Comparison of ENCODE assay signal across 11 cellular contexts in the genomic region with DNA sequence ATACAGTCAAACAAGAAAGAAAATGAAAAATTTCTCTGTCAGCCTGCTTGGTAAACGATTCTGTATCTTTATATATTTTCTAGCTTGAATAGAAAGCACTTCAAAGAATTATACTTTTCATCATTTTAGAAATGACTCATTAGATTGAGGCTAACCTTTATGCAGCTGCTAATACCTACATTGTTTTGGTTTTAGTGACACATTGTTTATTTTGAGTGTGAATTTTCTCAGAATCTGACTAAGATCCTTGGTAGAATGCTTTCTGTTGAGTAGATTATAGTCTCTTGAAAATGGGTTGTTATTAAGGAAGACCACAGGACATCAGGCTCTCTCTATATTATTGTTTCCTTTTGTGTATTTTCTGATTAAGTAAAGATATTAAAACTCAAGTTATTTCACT. TPM values are rescaled to one million over a fixed set of nuclear protein-coding genes. Genes with fewer than 3 reads are reported as not detected.
DNase-seq lines count a peak whose midpoint lies in the region; ATAC-seq and TF ChIP-seq lines count a peak whose summit lies in the region.
"Had no signal": no experiment of that assay in that cellular context is flagged by ENCODE, and none has a peak within 500 bp of the region (broad histone marks: within the 10 kb centered on the region; RNA-seq: fewer than 3 reads in every experiment).

A gene with protein sequence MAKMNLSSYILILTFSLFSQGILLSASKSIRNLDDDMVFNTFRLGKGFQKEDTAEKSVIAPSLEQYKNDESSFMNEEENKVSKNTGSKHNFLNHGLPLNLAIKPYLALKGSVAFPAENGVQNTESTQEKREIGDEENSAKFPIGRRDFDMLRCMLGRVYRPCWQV (minus strand): TSS at position 45 of the 400 bp plus-strand sequence. CDS start 63 bp downstream, outside the sequence.

- no peaks in the 10 kb centered on the region for H3K27me3 ChIP-seq in RWPE2 (ENCODE audit: insufficient read depth, poor library complexity, severe bottlenecking)
- no peaks in the 10 kb centered on the region for H3K27me3 ChIP-seq in osteoblast (ENCODE audit: insufficient read depth, low read length)

- H3K4me2 ChIP-seq in osteoblast (ENCODE audit: insufficient read depth, low read length), result no peak within 1 kb of the TSS

- H4K20me1 ChIP-seq in osteoblast (ENCODE audit: insufficient read depth, low read length), result no peaks in the 10 kb centered on the region

- H3K4me1 ChIP-seq in RWPE2 (ENCODE audit: insufficient read depth, poor library complexity, severe bottlenecking) (no peaks in the 10 kb centered on the region), osteoblast (ENCODE audit: insufficient read depth, low read length) (peaks cover 2% of the 10 kb centered on the region)

- H3K79me2 ChIP-seq in osteoblast (ENCODE audit: insufficient read depth, low read length), result no peaks in the 10 kb centered on the region

- H3K36me3 ChIP-seq in RWPE2 (ENCODE audit: low read depth) (peaks cover 13% of the 10 kb centered on the region), osteoblast (ENCODE audit: insufficient read depth, low read length) (no peaks in the 10 kb centered on the region)

- H3K9me3 ChIP-seq in RWPE2 (ENCODE audit: severe bottlenecking), result no peaks in the 10 kb centered on the region
- no peaks in the 10 kb centered on the region for H3K9me3 ChIP-seq in osteoblast (ENCODE audit: low read depth, low read length)

- in situ Hi-C loops in ACHN (cut with HindIII; ENCODE audit: low pct_ligation_motif_present, low pct_unique_long_range_greater_than_20kb, low sequenced_read_pairs), result no loop called here

- no peak for TF ChIP-seq CTCF in RWPE2 (IDR thresholded peaks at IDR 0.05; ENCODE audit: poor library complexity, severe bottlenecking)
- TF ChIP-seq CTCF in osteoblast (IDR thresholded peaks at IDR 0.05; ENCODE audit: extremely low read depth, low read depth, low read length), result no peak

- no peak within 1 kb of the TSS for H3K4me3 ChIP-seq in RWPE2 (ENCODE audit: severe bottlenecking)
- H3K4me3 ChIP-seq in osteoblast (ENCODE audit: insufficient read depth, low read length), result no peak within 1 kb of the TSS

- H3K27ac ChIP-seq in RWPE2 (ENCODE audit: poor library complexity, severe bottlenecking), result no peak within 1 kb of the TSS
- H3K27ac ChIP-seq in osteoblast (ENCODE audit: low read depth, low read length), result no peak within 1 kb of the TSS

- no peak within 1 kb of the TSS for H2AFZ ChIP-seq in osteoblast (ENCODE audit: low read length)

- DNase-seq in RWPE2 (ENCODE audit: low spot score) (no peak), osteoblast (ENCODE audit: insufficient read length, low spot score, missing footprints) (peak; percentile 49), cerebellum (ENCODE audit: low spot score) (no peak), ACHN (no peak), T1000 (lab: John Stamatoyannopoulos, UW) (no peak), NCI-H2029 treated with DMSO at 0.1 percent for 48 hours (lab: John Stamatoyannopoulos, UW) (no peak)
- DNase-seq: central memory CD4-positive, alpha-beta T cell; NCI-H1092 had no signal

- ATAC-seq in GM18907 (IDR thresholded peaks at IDR 0.05; ENCODE audit: unreplicated experiment) (peak; percentile 49), HG02642 (IDR thresholded peaks at IDR 0.05; ENCODE audit: poor library complexity, unreplicated experiment) (peak; percentile 75), RWPE2 (ENCODE audit: low read depth) (peak; percentile 60)

RNA-seq across cellular contexts. Expression of the gene that starts here (rescaled TPM):
- total RNA-seq in osteoblast, result not detected in 2 replicates
- not detected for total RNA-seq in cerebellum
- total RNA-seq: lung microvascular endothelial cell had no signal

Comparison
In these comparisons a context has a peak if more than half of its experiments do, and no peak if none do; other contexts are left out.
1. Peak in DNase-seq in osteoblast; RNA of the gene not detected or under 1 TPM.